In the genomic region with DNA sequence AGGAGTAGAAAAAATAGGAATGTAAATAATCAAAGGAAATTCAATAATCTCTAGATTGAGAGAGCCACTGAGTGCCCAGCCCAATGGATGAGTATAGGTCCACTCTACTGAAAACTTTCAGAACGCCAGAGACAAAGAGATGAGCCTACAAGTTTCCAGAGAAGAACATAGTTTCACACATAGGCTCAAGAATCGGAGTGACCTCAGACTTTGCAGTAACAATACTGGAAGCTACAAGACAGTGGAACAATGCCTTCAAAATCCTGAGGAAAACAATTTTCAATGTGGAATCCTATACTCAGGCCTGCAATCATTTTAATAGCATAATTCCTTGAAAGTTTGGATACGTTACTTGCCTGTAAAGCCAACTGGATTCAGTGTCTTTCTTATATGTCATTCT, we compare ENCODE assay signal across 9 cellular contexts. TPM values are rescaled to one million over a fixed set of nuclear protein-coding genes. Genes with fewer than 3 reads are reported as not detected.
"Had no signal": no experiment of that assay in that cellular context is flagged by ENCODE, and none has a peak within 500 bp of the region (broad histone marks: within the 10 kb centered on the region; RNA-seq: fewer than 3 reads in every experiment).

No MANE protein-coding gene starts in this region.

- H3K4me3 ChIP-seq: GM12878 had no signal

- DNase-seq: GDM1, GF-D8 had no signal

- FAIRE-seq: G401.6, GM12878, GM12891, GM12892, GM18507, GM19239 had no signal

- ATAC-seq: GM12878 had no signal

RNA-seq across cellular contexts. Expression of gene GJA4, which starts 11.0 kb away (rescaled TPM):
- total RNA-seq: G401 had no signal

RNA-seq across cellular contexts. Expression of gene GJB3, which starts 22.8 kb away (rescaled TPM):
- total RNA-seq: G401, GM12878 had no signal
- polyA plus RNA-seq: GM12878 had no signal

RNA-seq across cellular contexts. Expression of gene GJB4, which starts 44.2 kb away (rescaled TPM):
- total RNA-seq: G401, GM12878 had no signal
- polyA plus RNA-seq: GM12878 had no signal

RNA-seq across cellular contexts. Expression of gene GJB5, which starts 48.9 kb away (rescaled TPM):
- total RNA-seq: GM12878 had no signal
- polyA plus RNA-seq: GM12878 had no signal
